8 cellular contexts compared by ENCODE assay signal in genomic region chr18:9106094-9106493, GRCh38. TPM values are rescaled to one million over a fixed set of nuclear protein-coding genes. Genes with fewer than 3 reads are reported as not detected.
A peak's percentile ranks its signal among the peaks of the same experiment; 100 is the strongest.
DNase-seq lines count a peak whose midpoint lies in the region; ATAC-seq and TF ChIP-seq lines count a peak whose summit lies in the region.

No MANE protein-coding gene starts in this region.

- peak overlapping the region; percentile 40 to 81 for H3K4me3 ChIP-seq in CD4-positive, alpha-beta memory T cell (ENCODE audit: low read length in 2 of 2)
- H3K4me3 ChIP-seq in MM.1S (ENCODE audit: low read length) (peak overlapping the region; percentile 76), neuronal stem cell (ENCODE audit: low read length in 2 of 2) (no peak overlapping the region)

- peaks cover 98% of the 10 kb centered on the region for H3K79me2 ChIP-seq in MM.1S (ENCODE audit: low read length)

- H3K9me3 ChIP-seq in CD4-positive, alpha-beta memory T cell (ENCODE audit: control insufficient read depth in 1 of 2, low read length in 2 of 2) = no peaks in the 10 kb centered on the region
- H3K9me3 ChIP-seq in MM.1S (replicated peaks; ENCODE audit: insufficient read depth, low read length) = no peaks in the 10 kb centered on the region
- no peaks in the 10 kb centered on the region for H3K9me3 ChIP-seq in neuronal stem cell (replicated peaks in 1 of 2; ENCODE audit: control insufficient read depth in 2 of 2, insufficient read depth in 1 of 2, low read depth in 1 of 2, low read length in 2 of 2)

- H2BK120ac ChIP-seq in neuronal stem cell (ENCODE audit: low read depth, low read length) = no peak overlapping the region

- peaks cover 85% of the 10 kb centered on the region for H3K4me1 ChIP-seq in CD4-positive, alpha-beta memory T cell (ENCODE audit: insufficient read depth, low read length)
- H3K4me1 ChIP-seq in MM.1S (ENCODE audit: low read length) (peaks cover 8% of the 10 kb centered on the region), neuronal stem cell (ENCODE audit: control insufficient read depth in 2 of 2, insufficient read depth in 1 of 2, low read depth in 1 of 2, low read length in 2 of 2) (peaks cover 6 to 25% of the 10 kb centered on the region in 2 donors)

- H2BK15ac ChIP-seq in neuronal stem cell (ENCODE audit: low read length) = no peak overlapping the region

- CTCF ChIA-PET in CD4-positive, alpha-beta memory T cell (lab: Charles Lee; ENCODE audit: partially characterized antibody) = interaction anchor here (0.9 to 4.6 kb wide), 3 partner anchors 10 to 35 kb away, joined by 3 to 58 read pairs (median 4); no protein-coding TSS in a partner anchor

- no peak overlapping the region for H3K4ac ChIP-seq in neuronal stem cell (ENCODE audit: low read length)

- H4K8ac ChIP-seq in neuronal stem cell (ENCODE audit: low read depth, low read length) = no peak overlapping the region

- no peaks in the 10 kb centered on the region for H4K20me1 ChIP-seq in MM.1S (ENCODE audit: insufficient read depth, low read length)

- peak overlapping the region; percentile 90 to 99 (median 94) for H3K27ac Mint-ChIP-seq in CD4-positive, alpha-beta memory T cell
- peak overlapping the region; percentile 94 for H3K27ac Mint-ChIP-seq in dendritic cell treated with granulocyte-macrophage colony-stimulating factor and Interleukin-4, amounts not matched to agents 40 ng/mL and 50 ng/mL, for 4 days
- peak overlapping the region; percentile 95 to 98 for H3K27ac Mint-ChIP-seq in natural killer cell treated with Interleukin-12 subunit alpha and Interleukin-12 subunit beta and Interleukin-15 and Interleukin-18, amount 100 ng/mL, for 72 hours

- H3K23ac ChIP-seq in neuronal stem cell (ENCODE audit: low read depth, low read length, poor library complexity) = no peak overlapping the region

- H3K36me3 ChIP-seq in CD4-positive, alpha-beta memory T cell (ENCODE audit: insufficient read depth, low read length) = peaks cover 4% of the 10 kb centered on the region
- H3K36me3 ChIP-seq in MM.1S (replicated peaks; ENCODE audit: insufficient read depth, low read length) (peaks cover 10% of the 10 kb centered on the region; the same call in 1 of the 2 replicates), neuronal stem cell (replicated peaks in 1 of 2; ENCODE audit: control insufficient read depth in 2 of 2, insufficient read depth in 2 of 2, low read length in 2 of 2) (peaks cover 1 to 63% of the 10 kb centered on the region in 2 donors)

- H3K4me1 Mint-ChIP-seq in CD4-positive, alpha-beta memory T cell = peaks cover 58 to 92% (median 74%) of the 10 kb centered on the region in 4 donors
- peaks cover 59% of the 10 kb centered on the region for H3K4me1 Mint-ChIP-seq in dendritic cell treated with granulocyte-macrophage colony-stimulating factor and Interleukin-4, amounts not matched to agents 40 ng/mL and 50 ng/mL, for 4 days (ENCODE audit: low read depth)
- peaks cover 73 to 80% of the 10 kb centered on the region in 2 donors for H3K4me1 Mint-ChIP-seq in natural killer cell treated with Interleukin-12 subunit alpha and Interleukin-12 subunit beta and Interleukin-15 and Interleukin-18, amount 100 ng/mL, for 72 hours (ENCODE audit: low read depth in 2 of 2)

- H2AFZ ChIP-seq in MM.1S (ENCODE audit: low read length) (no peak overlapping the region), neuronal stem cell (ENCODE audit: low read length) (no peak overlapping the region)

- intact Hi-C loops in CD4-positive, alpha-beta memory T cell (cut with micrococcal nuclease) = no loop called here
- intact Hi-C loops in dendritic cell treated with granulocyte-macrophage colony-stimulating factor and Interleukin-4, amounts not matched to agents 40 ng/mL and 50 ng/mL, for 4 days (cut with micrococcal nuclease) = no loop called here
- intact Hi-C loops in posterior vena cava (cut with DNase I) = no loop called here

- H3F3A ChIP-seq in MM.1S (ENCODE audit: insufficient read depth, low read length) = peaks cover 62% of the 10 kb centered on the region

- H3K27ac ChIP-seq in CD4-positive, alpha-beta memory T cell (ENCODE audit: low read depth, low read length) = peak overlapping the region; percentile 82
- H3K27ac ChIP-seq in MM.1S (ENCODE audit: low read length) (peak overlapping the region; percentile 87), neuronal stem cell (replicated peaks; ENCODE audit: low read length) (no peak overlapping the region)

- no peak overlapping the region for H3K14ac ChIP-seq in neuronal stem cell (ENCODE audit: low read length)

- no peaks in the 10 kb centered on the region for H3K9me2 ChIP-seq in MM.1S (replicated peaks; ENCODE audit: insufficient read depth, low read length)

- H3K4me3 Mint-ChIP-seq in CD4-positive, alpha-beta memory T cell = peak overlapping the region; percentile 89 to 96 (median 94)
- peak overlapping the region; percentile 84 for H3K4me3 Mint-ChIP-seq in dendritic cell treated with granulocyte-macrophage colony-stimulating factor and Interleukin-4, amounts not matched to agents 40 ng/mL and 50 ng/mL, for 4 days
- H3K4me3 Mint-ChIP-seq in natural killer cell treated with Interleukin-12 subunit alpha and Interleukin-12 subunit beta and Interleukin-15 and Interleukin-18, amount 100 ng/mL, for 72 hours = peak overlapping the region; percentile 90

- no peak overlapping the region for H3K18ac ChIP-seq in neuronal stem cell (ENCODE audit: low read length)

- no peak overlapping the region for H4K91ac ChIP-seq in neuronal stem cell (ENCODE audit: low read depth, low read length, poor library complexity)

- no peak overlapping the region for H2AK5ac ChIP-seq in neuronal stem cell (ENCODE audit: low read depth, low read length)

- peak overlapping the region; percentile 97 for H3K9ac ChIP-seq in MM.1S (ENCODE audit: low read length)
- no peak overlapping the region for H3K9ac ChIP-seq in neuronal stem cell (ENCODE audit: low read depth, low read length, poor library complexity)

- H3K4me2 ChIP-seq in MM.1S (ENCODE audit: low read depth, low read length) (peak overlapping the region; percentile 69), neuronal stem cell (ENCODE audit: insufficient read depth, low read length, poor library complexity, severe bottlenecking) (no peak overlapping the region)

- DNase-seq in CD4-positive, alpha-beta memory T cell = no peak
- DNase-seq in MM.1S (peak; percentile 42), neuronal stem cell (ENCODE audit: low spot score) (no peak), HCEC 1CT (no peak), posterior vena cava (ENCODE audit: low spot score) (no peak), NCI-H1436 treated with DMSO at 0.1 percent for 48 hours (lab: John Stamatoyannopoulos, UW) (no peak)
- no peak for DNase-seq in natural killer cell treated with Interleukin-12 subunit alpha and Interleukin-12 subunit beta and Interleukin-15 and Interleukin-18, amount 100 ng/mL, for 72 hours (ENCODE audit: low spot score)

- H2BK5ac ChIP-seq in neuronal stem cell (ENCODE audit: low read length) = no peak overlapping the region

- no peaks in the 10 kb centered on the region for H3K27me3 ChIP-seq in CD4-positive, alpha-beta memory T cell (ENCODE audit: insufficient read depth, low read length)
- no peaks in the 10 kb centered on the region for H3K27me3 ChIP-seq in MM.1S (replicated peaks; ENCODE audit: insufficient read depth, low read length)
- no peaks in the 10 kb centered on the region for H3K27me3 ChIP-seq in neuronal stem cell (ENCODE audit: control insufficient read depth in 3 of 3, insufficient read depth in 3 of 3, low read depth in 1 of 3, low read length in 3 of 3)

- ATAC-seq in natural killer cell treated with Interleukin-12 subunit alpha and Interleukin-12 subunit beta and Interleukin-15 and Interleukin-18, amount 100 ng/mL, for 72 hours = no peak

- no peaks in the 10 kb centered on the region for H3K9me3 Mint-ChIP-seq in CD4-positive, alpha-beta memory T cell
- no peaks in the 10 kb centered on the region for H3K9me3 Mint-ChIP-seq in dendritic cell treated with granulocyte-macrophage colony-stimulating factor and Interleukin-4, amounts not matched to agents 40 ng/mL and 50 ng/mL, for 4 days
- no peaks in the 10 kb centered on the region for H3K9me3 Mint-ChIP-seq in natural killer cell treated with Interleukin-12 subunit alpha and Interleukin-12 subunit beta and Interleukin-15 and Interleukin-18, amount 100 ng/mL, for 72 hours

- H3K27me3 Mint-ChIP-seq in CD4-positive, alpha-beta memory T cell = no peaks in the 10 kb centered on the region
- H3K27me3 Mint-ChIP-seq in dendritic cell treated with granulocyte-macrophage colony-stimulating factor and Interleukin-4, amounts not matched to agents 40 ng/mL and 50 ng/mL, for 4 days = no peaks in the 10 kb centered on the region
- no peaks in the 10 kb centered on the region for H3K27me3 Mint-ChIP-seq in natural killer cell treated with Interleukin-12 subunit alpha and Interleukin-12 subunit beta and Interleukin-15 and Interleukin-18, amount 100 ng/mL, for 72 hours

- no peak overlapping the region for H2BK12ac ChIP-seq in neuronal stem cell (ENCODE audit: low read length)

- peaks cover 0 to 53% of the 10 kb centered on the region in 2 donors for H3K36me3 Mint-ChIP-seq in CD4-positive, alpha-beta memory T cell
- H3K36me3 Mint-ChIP-seq in dendritic cell treated with granulocyte-macrophage colony-stimulating factor and Interleukin-4, amounts not matched to agents 40 ng/mL and 50 ng/mL, for 4 days (ENCODE audit: low read depth) = peaks cover 83% of the 10 kb centered on the region
- H3K36me3 Mint-ChIP-seq in natural killer cell treated with Interleukin-12 subunit alpha and Interleukin-12 subunit beta and Interleukin-15 and Interleukin-18, amount 100 ng/mL, for 72 hours = peaks cover 43% of the 10 kb centered on the region

- no CpG with 5 or more reads among the region's 1 CpG for WGBS in neuronal stem cell (ENCODE audit: extremely low coverage in 2 of 2, insufficient read length in 2 of 2, insufficient replicate concordance in 1 of 2), 2 donors

- no peaks in the 10 kb centered on the region for H3K79me1 ChIP-seq in neuronal stem cell (ENCODE audit: low read depth, low read length)

- TF ChIP-seq CTCF in MM.1S (IDR thresholded peaks at IDR 0.05; ENCODE audit: low read length) = no peak

- POLR2A ChIA-PET in CD4-positive, alpha-beta memory T cell (lab: Charles Lee; ENCODE audit: partially characterized antibody) = interaction anchor here (1.8 to 14.2 kb wide), 4 partner anchors 11 to 29 kb away, joined by 4 to 453 read pairs (median 179); partner anchors contain the start of gene ANKRD12

RNA-seq across cellular contexts. Expression of gene NDUFV2, which starts 3.6 kb away (rescaled TPM):
- total RNA-seq in CD4-positive, alpha-beta memory T cell = 100 to 1,000 TPM; 135 TPM
- polyA plus RNA-seq in CD4-positive, alpha-beta memory T cell = 100 to 1,000 TPM; 213 to 281 TPM
- 100 to 1,000 TPM; 276 to 295 TPM for total RNA-seq in natural killer cell treated with Interleukin-12 subunit alpha and Interleukin-12 subunit beta and Interleukin-15 and Interleukin-18, amount 100 ng/mL, for 72 hours
- polyA plus RNA-seq in neuronal stem cell (2013, experiment 1 of 2) = 208 TPM
- polyA plus RNA-seq in neuronal stem cell (2013, experiment 2 of 2) = 218 TPM
- total RNA-seq in posterior vena cava = 100 to 1,000 TPM; 117 to 151 TPM

RNA-seq across cellular contexts. Expression of gene ANKRD12, which starts 30.5 kb away (rescaled TPM):
- total RNA-seq in CD4-positive, alpha-beta memory T cell = 100 to 1,000 TPM; 262 to 280 TPM
- polyA plus RNA-seq in CD4-positive, alpha-beta memory T cell = 100 to 1,000 TPM in 1 of 2 donors, 10 to 100 TPM in 1; 10.7 to 141 TPM
- 100 to 1,000 TPM; 133 to 174 TPM for total RNA-seq in natural killer cell treated with Interleukin-12 subunit alpha and Interleukin-12 subunit beta and Interleukin-15 and Interleukin-18, amount 100 ng/mL, for 72 hours
- polyA plus RNA-seq in neuronal stem cell (2013, experiment 1 of 2) = 42.6 TPM
- 44.5 TPM for polyA plus RNA-seq in neuronal stem cell (2013, experiment 2 of 2)
- total RNA-seq in posterior vena cava = 10 to 100 TPM; 81.0 to 91.9 TPM

Comparison
In these comparisons a context has a peak if more than half of its experiments do, and no peak if none do; other contexts are left out.
1. H3K4me3 ChIP-seq: peak in CD4-positive, alpha-beta memory T cell (2 of 2) and MM.1S (single experiment); none in neuronal stem cell (0 of 2).
2. Peak in every context shown above with its lines, with median percentiles within 50 percentile points of each other: H3K27ac Mint-ChIP-seq and H3K4me3 Mint-ChIP-seq.